14 cellular contexts compared by ENCODE assay signal in the genomic region with DNA sequence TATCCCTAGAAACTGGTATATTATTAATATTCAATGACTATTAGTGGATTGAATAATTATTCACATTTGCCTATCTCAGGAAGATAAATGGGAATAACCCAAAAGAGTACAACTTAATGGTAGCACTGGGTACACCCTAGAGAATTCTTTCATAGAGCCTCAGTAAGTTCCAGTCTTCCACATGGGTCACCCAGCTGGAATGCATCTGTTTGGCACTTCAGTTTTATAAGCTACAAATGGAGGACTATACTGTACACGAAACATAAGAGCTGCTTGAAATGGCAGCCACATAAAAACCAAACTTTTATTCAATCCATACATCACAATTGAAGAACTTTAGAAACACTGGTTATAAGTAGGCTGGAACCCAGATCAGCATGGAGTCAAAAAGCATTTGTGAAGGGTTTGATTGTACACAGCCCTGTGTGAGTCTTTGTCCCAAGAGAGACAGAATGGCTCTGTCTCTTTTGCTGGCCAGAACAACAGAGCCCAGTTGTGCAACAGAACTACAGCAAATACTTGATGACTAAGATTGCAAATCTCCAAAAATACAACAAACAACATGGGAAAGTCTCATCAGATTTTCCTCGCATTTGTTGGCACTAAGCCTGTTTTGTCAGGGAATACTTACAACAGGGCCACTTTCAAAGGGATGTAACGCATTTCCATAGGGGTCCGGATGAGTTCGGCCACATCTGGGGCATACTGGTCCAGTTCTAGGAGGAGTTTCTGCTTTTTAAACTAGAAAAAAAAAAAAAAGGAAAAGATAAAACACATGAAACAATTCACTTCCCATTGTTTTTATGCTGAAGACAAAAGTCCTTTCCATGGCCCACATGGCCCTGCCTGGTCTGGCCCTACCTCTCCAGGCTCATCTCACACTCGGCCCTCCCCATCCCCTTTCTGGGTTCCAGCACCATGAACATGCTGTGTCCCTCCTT. TPM values are rescaled to one million over a fixed set of nuclear protein-coding genes. Genes with fewer than 3 reads are reported as not detected.
DNase-seq lines count a peak whose midpoint lies in the region; ATAC-seq and TF ChIP-seq lines count a peak whose summit lies in the region.
"Had no signal": no experiment of that assay in that cellular context is flagged by ENCODE, and none has a peak within 500 bp of the region (broad histone marks: within the 10 kb centered on the region; RNA-seq: fewer than 3 reads in every experiment).

No MANE protein-coding gene starts in this region.

- H3K27me3 ChIP-seq in muscle layer of duodenum (ENCODE audit: low read depth, low read length), result no peaks in the 10 kb centered on the region

- intact Hi-C loops in Right ventricle myocardium inferior (cut with DNase I) (no loop called here), cardiac septum (cut with DNase I) (no loop called here)

- no peaks in the 10 kb centered on the region for H3K9me3 Mint-ChIP-seq in osteocyte (ENCODE audit: unreplicated experiment)
- H3K9me3 Mint-ChIP-seq: stimulated activated effector memory CD8-positive, alpha-beta T cell treated with anti-CD3 and anti-CD28 coated beads, Interleukin-12 subunit alpha, Interleukin-12 subunit beta, amount 100 ng/mL, for 72 hours had no signal

- peaks cover 0 to 8% of the 10 kb centered on the region in 2 donors for H3K36me3 ChIP-seq in muscle layer of duodenum (ENCODE audit: control insufficient read depth in 1 of 2, insufficient read depth in 2 of 2, low read length in 2 of 2)

- peaks cover 12% of the 10 kb centered on the region for H3K36me3 Mint-ChIP-seq in osteocyte (ENCODE audit: unreplicated experiment)

- H3K4me3 ChIP-seq in fibroblast of pulmonary artery (replicated peaks; ENCODE audit: low read depth, low read length) (no peak overlapping the region), muscle layer of duodenum (ENCODE audit: low read depth in 1 of 2, low read length in 2 of 2) (no peak overlapping the region)

- H3K4me3 Mint-ChIP-seq in osteocyte (ENCODE audit: unreplicated experiment), result no peak overlapping the region
- H3K4me3 Mint-ChIP-seq: stimulated activated effector memory CD8-positive, alpha-beta T cell treated with anti-CD3 and anti-CD28 coated beads, Interleukin-12 subunit alpha, Interleukin-12 subunit beta, amount 100 ng/mL, for 72 hours had no signal

- H3K27ac Mint-ChIP-seq in osteocyte (ENCODE audit: unreplicated experiment), result no peak overlapping the region
- H3K27ac Mint-ChIP-seq: stimulated activated effector memory CD8-positive, alpha-beta T cell treated with anti-CD3 and anti-CD28 coated beads, Interleukin-12 subunit alpha, Interleukin-12 subunit beta, amount 100 ng/mL, for 72 hours had no signal

- H3K4me1 Mint-ChIP-seq in osteocyte (ENCODE audit: unreplicated experiment), result no peaks in the 10 kb centered on the region
- H3K4me1 Mint-ChIP-seq: stimulated activated effector memory CD8-positive, alpha-beta T cell treated with anti-CD3 and anti-CD28 coated beads, Interleukin-12 subunit alpha, Interleukin-12 subunit beta, amount 100 ng/mL, for 72 hours had no signal

- H3K4me1 ChIP-seq in muscle layer of duodenum (ENCODE audit: control insufficient read depth in 1 of 2, insufficient read depth in 2 of 2, low read length in 2 of 2), result peaks cover 0 to 5% of the 10 kb centered on the region in 2 donors
- H3K4me1 ChIP-seq: parathyroid adenoma had no signal

- H3K27me3 Mint-ChIP-seq in osteocyte (ENCODE audit: unreplicated experiment), result no peaks in the 10 kb centered on the region

- in situ Hi-C loops in KBM-7 (cut with MboI; ENCODE audit: low pct_unique_long_range_greater_than_20kb, low sequenced_read_pairs), result no loop called here

- H3K9me3 ChIP-seq in muscle layer of duodenum (ENCODE audit: control insufficient read depth in 1 of 2, low read length in 2 of 2), result no peaks in the 10 kb centered on the region

- ATAC-seq in Right ventricle myocardium inferior (peak; percentile 96), GM19324 (IDR thresholded peaks at IDR 0.05; ENCODE audit: low FRiP score, unreplicated experiment) (no peak)
- ATAC-seq: stimulated activated effector memory CD8-positive, alpha-beta T cell treated with anti-CD3 and anti-CD28 coated beads, Interleukin-12 subunit alpha, Interleukin-12 subunit beta, amount 100 ng/mL, for 72 hours had no signal

- H3K27ac ChIP-seq in muscle layer of duodenum (ENCODE audit: low read length), result peak overlapping the region; percentile 71
- H3K27ac ChIP-seq: 22Rv1, parathyroid adenoma had no signal

- TF ChIP-seq CTCF in fibroblast of pulmonary artery (IDR thresholded peaks at IDR 0.05; ENCODE audit: low read length, missing control alignments), result no peak
- TF ChIP-seq CTCF in osteocyte (IDR thresholded peaks at IDR 0.05), result no peak

- DNase-seq in Right ventricle myocardium inferior (ENCODE audit: missing footprints) (no peak), cardiac septum (ENCODE audit: low spot score) (no peak), fibroblast of pulmonary artery (ENCODE audit: low read depth) (peak; percentile 91), osteocyte (ENCODE audit: extremely low spot score, unreplicated experiment) (no peak), KBM-7 (no peak), NCI-H524 treated with DMSO at 0.1 percent for 48 hours (lab: John Stamatoyannopoulos, UW) (no peak)
- DNase-seq: activated T-cell treated with anti-CD3 and anti-CD28 coated beads, Interleukin-2, amount 50 U/mL, for 48 hours; glutamatergic neuron; NCI-H2171 treated with DMSO at 0.1 percent for 48 hours had no signal

RNA-seq across cellular contexts. Expression of a gene that starts 39.4 kb away (rescaled TPM):
- total RNA-seq in Right ventricle myocardium inferior (12.9 TPM), cardiac septum (11.0 TPM), osteocyte (15.5 and 18.2 TPM in 2 replicates)
